ENCODE assay signal across 8 cellular contexts in the genomic region with DNA sequence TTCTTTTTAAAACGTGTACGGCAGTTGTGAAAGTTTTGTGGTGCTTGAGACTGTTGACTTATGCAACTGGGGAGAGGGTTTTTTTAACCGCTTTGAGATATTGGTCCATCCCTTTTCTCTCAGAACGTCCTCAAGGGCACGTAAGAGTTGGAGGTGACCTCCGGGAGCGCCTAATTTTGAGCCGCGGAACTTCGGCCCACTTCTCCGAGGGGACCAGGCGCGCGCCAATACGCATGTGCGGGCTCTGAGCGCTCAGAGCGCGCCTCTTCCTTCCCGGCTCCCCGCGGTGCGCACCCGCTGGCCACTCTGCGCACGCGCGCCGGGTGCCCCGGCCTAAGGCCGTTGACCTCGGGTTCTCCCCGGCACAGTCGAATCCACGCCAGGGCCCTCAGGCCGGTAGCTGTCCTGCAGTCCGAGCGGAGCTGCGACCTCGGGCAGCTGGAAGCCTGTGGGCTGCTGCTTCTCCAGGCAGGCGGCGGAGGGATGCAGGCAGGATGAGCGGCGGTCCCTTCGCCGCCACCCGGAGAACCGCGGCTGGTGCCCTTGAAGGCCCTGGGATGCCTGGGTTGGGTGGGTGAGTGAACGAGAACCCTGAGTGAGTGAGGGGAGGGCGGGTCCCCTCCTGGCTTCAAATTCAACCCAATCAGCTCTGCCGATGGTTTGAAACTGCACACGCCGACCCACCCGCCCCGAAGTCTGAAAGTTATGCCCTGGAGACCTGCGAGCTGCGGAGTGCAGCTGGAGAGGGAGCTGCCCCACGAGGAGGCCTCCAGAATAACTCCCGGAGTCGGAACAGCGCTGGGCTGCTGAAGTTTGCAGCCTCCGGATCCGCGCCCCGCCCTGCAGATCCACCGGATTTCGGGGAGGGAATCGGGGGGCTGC. TPM values are rescaled to one million over a fixed set of nuclear protein-coding genes. Genes with fewer than 3 reads are reported as not detected.
DNase-seq lines count a peak whose midpoint lies in the region; TF ChIP-seq lines count a peak whose summit lies in the region.

No MANE protein-coding gene starts in this region.

- H3K27ac Mint-ChIP-seq in activated T-helper 1 cell treated with anti-CD3 and anti-CD28 coated beads, Interleukin-12 subunit alpha, Interleukin-12 subunit beta, Interleukin-2, Interleukin-4 antibody, amounts not matched to agents 30 ng/mL and 10 ng/mL and 1 ng/mL, durations not matched to agents 14 hours and 24 hours and 36 hours = peak overlapping the region; percentile 61

- H3K18ac ChIP-seq in mesendoderm (ENCODE audit: low read length) = no peak overlapping the region

- TF ChIP-seq CTCF in HEK293 (tag by site-specific recombination; IDR thresholded peaks at IDR 0.05) (no peak), mammary epithelial cell (conservative IDR thresholded peaks at IDR 0.05 in 1 of 2, IDR thresholded peaks at IDR 0.05 in 1 of 2; ENCODE audit: extremely low read depth in 1 of 2, insufficient read depth in 1 of 2, low read depth in 1 of 2, low read length in 2 of 2) (no peak), Peyer's patch (IDR thresholded peaks at IDR 0.05) (no peak)

- peak overlapping the region; percentile 66 for H3K56ac ChIP-seq in mesendoderm (ENCODE audit: low read length)

- peaks cover 87% of the 10 kb centered on the region for H3K27me3 Mint-ChIP-seq in activated T-helper 1 cell treated with anti-CD3 and anti-CD28 coated beads, Interleukin-12 subunit alpha, Interleukin-12 subunit beta, Interleukin-2, Interleukin-4 antibody, amounts not matched to agents 30 ng/mL and 10 ng/mL and 1 ng/mL, durations not matched to agents 14 hours and 24 hours and 36 hours (ENCODE audit: insufficient read depth)

- no peak overlapping the region for H2BK15ac ChIP-seq in mesendoderm (replicated peaks; ENCODE audit: low read depth)

- H3K79me2 ChIP-seq in mesendoderm (ENCODE audit: control insufficient read depth, insufficient read depth, low read length) (no peaks in the 10 kb centered on the region), mammary epithelial cell (ENCODE audit: insufficient read depth, low read length) (no peaks in the 10 kb centered on the region)

- H3K27ac ChIP-seq in HEK293 (ENCODE audit: extremely low read depth, low read depth, low read length) = no peak overlapping the region
- no peak overlapping the region for H3K27ac ChIP-seq in mesendoderm (ENCODE audit: low read depth, low read length)
- H3K27ac ChIP-seq in mammary epithelial cell (ENCODE audit: insufficient read depth, low read depth, low read length) = no peak overlapping the region
- no peak overlapping the region for H3K27ac ChIP-seq in Peyer's patch

- H3K9me3 ChIP-seq in HEK293 (ENCODE audit: control insufficient read depth, insufficient read depth, low read depth, low read length) (no peaks in the 10 kb centered on the region), mammary epithelial cell (replicated peaks; ENCODE audit: insufficient read depth, low read length) (peaks cover 3% of the 10 kb centered on the region), Peyer's patch (peaks cover 0 to 16% (median 0%) of the 10 kb centered on the region in 4 donors)

- CTCF ChIA-PET in HEK293 (lab: Yijun Ruan, JAX) = interaction anchor here (0.6 to 1.8 kb wide), 2 partner anchors 9 to 946 kb away, joined by 4 to 5 read pairs; no protein-coding TSS in a partner anchor
- CTCF ChIA-PET in mammary epithelial cell (lab: Charles Lee; ENCODE audit: low non-redundant PET) = no interaction called here

- intact Hi-C loops in activated T-helper 1 cell treated with anti-CD3 and anti-CD28 coated beads, Interleukin-12 subunit alpha, Interleukin-12 subunit beta, Interleukin-2, Interleukin-4 antibody, amounts not matched to agents 30 ng/mL and 10 ng/mL and 1 ng/mL, durations not matched to agents 14 hours and 24 hours and 36 hours (cut with micrococcal nuclease) = loop anchor here (5.0 kb wide), 1 partner anchor 1746 kb away; a partner anchor contains a TSS
- intact Hi-C loops in mammary epithelial cell (cut with micrococcal nuclease) = no loop called here

- no peaks in the 10 kb centered on the region for H3K4me1 Mint-ChIP-seq in activated T-helper 1 cell treated with anti-CD3 and anti-CD28 coated beads, Interleukin-12 subunit alpha, Interleukin-12 subunit beta, Interleukin-2, Interleukin-4 antibody, amounts not matched to agents 30 ng/mL and 10 ng/mL and 1 ng/mL, durations not matched to agents 14 hours and 24 hours and 36 hours (ENCODE audit: low read depth)

- H3K36me3 Mint-ChIP-seq in activated T-helper 1 cell treated with anti-CD3 and anti-CD28 coated beads, Interleukin-12 subunit alpha, Interleukin-12 subunit beta, Interleukin-2, Interleukin-4 antibody, amounts not matched to agents 30 ng/mL and 10 ng/mL and 1 ng/mL, durations not matched to agents 14 hours and 24 hours and 36 hours (ENCODE audit: low read depth) = peaks cover 2% of the 10 kb centered on the region

- no peak for TF ChIP-seq POLR2A in Peyer's patch (IDR thresholded peaks at IDR 0.05)

- DNase-seq in Daoy (ENCODE audit: low read depth) (peak; percentile 78), mesendoderm (peak; percentile 63), NCI-H446 treated with DMSO at 0.1 percent for 48 hours (lab: John Stamatoyannopoulos, UW) (no peak), mammary epithelial cell (no peak), NCI-H2171 (lab: John Stamatoyannopoulos, UW) (no peak), Peyer's patch (no peak)
- DNase-seq in activated T-helper 1 cell treated with anti-CD3 and anti-CD28 coated beads, Interleukin-12 subunit alpha, Interleukin-12 subunit beta, Interleukin-2, Interleukin-4 antibody, amounts not matched to agents 30 ng/mL and 10 ng/mL and 1 ng/mL, durations not matched to agents 14 hours and 24 hours and 36 hours (ENCODE audit: low spot score) = no peak

- H3K9me3 Mint-ChIP-seq in activated T-helper 1 cell treated with anti-CD3 and anti-CD28 coated beads, Interleukin-12 subunit alpha, Interleukin-12 subunit beta, Interleukin-2, Interleukin-4 antibody, amounts not matched to agents 30 ng/mL and 10 ng/mL and 1 ng/mL, durations not matched to agents 14 hours and 24 hours and 36 hours = no peaks in the 10 kb centered on the region

- H3K4me2 ChIP-seq in mesendoderm (ENCODE audit: low read length) (peak overlapping the region; percentile 94), mammary epithelial cell (ENCODE audit: insufficient read depth, low read depth, low read length) (no peak overlapping the region)

- dilution Hi-C loops in mammary epithelial cell (cut with HindIII; ENCODE audit: low sequenced_read_pairs) = no loop called here

- peak overlapping the region; percentile 16 for H3K4me3 ChIP-seq in HEK293 (ENCODE audit: low read depth, low read length)
- peak overlapping the region; percentile 27 for H3K4me3 ChIP-seq in mesendoderm (ENCODE audit: low read length)
- H3K4me3 ChIP-seq in mammary epithelial cell (replicated peaks in 1 of 3; ENCODE audit: insufficient read depth in 1 of 3, low read depth in 2 of 3, low read length in 3 of 3) = no peak overlapping the region
- peak overlapping the region in 2 of 4 donors; percentile 7 to 32 for H3K4me3 ChIP-seq in Peyer's patch

- H3K27me3 ChIP-seq in mesendoderm (ENCODE audit: insufficient read depth, low read length, poor library complexity) = peaks cover 67% of the 10 kb centered on the region
- H3K27me3 ChIP-seq in mammary epithelial cell (ENCODE audit: insufficient read depth, low read length) = peaks cover 75% of the 10 kb centered on the region
- H3K27me3 ChIP-seq in Peyer's patch = peaks cover 0 to 62% of the 10 kb centered on the region in 2 donors

- no peak overlapping the region for H3K4me3 Mint-ChIP-seq in activated T-helper 1 cell treated with anti-CD3 and anti-CD28 coated beads, Interleukin-12 subunit alpha, Interleukin-12 subunit beta, Interleukin-2, Interleukin-4 antibody, amounts not matched to agents 30 ng/mL and 10 ng/mL and 1 ng/mL, durations not matched to agents 14 hours and 24 hours and 36 hours

- peaks cover 0 to 16% of the 10 kb centered on the region in 2 experiments; a peak in 1 of 3 replicates for H3K36me3 ChIP-seq in HEK293 (ENCODE audit: control insufficient read depth in 2 of 2, insufficient read depth in 1 of 2, low read length in 2 of 2)
- no peaks in the 10 kb centered on the region for H3K36me3 ChIP-seq in mesendoderm (ENCODE audit: control insufficient read depth, insufficient read depth, low read length)
- no peaks in the 10 kb centered on the region for H3K36me3 ChIP-seq in mammary epithelial cell (ENCODE audit: insufficient read depth, low read length)
- H3K36me3 ChIP-seq in Peyer's patch = no peaks in the 10 kb centered on the region

- no peaks in the 10 kb centered on the region for H3K4me1 ChIP-seq in HEK293 (ENCODE audit: control insufficient read depth, insufficient read depth, low read length)
- peaks cover 3% of the 10 kb centered on the region for H3K4me1 ChIP-seq in mesendoderm (ENCODE audit: control insufficient read depth, low read depth, low read length)
- no peaks in the 10 kb centered on the region for H3K4me1 ChIP-seq in mammary epithelial cell (ENCODE audit: insufficient read depth, low read length)
- H3K4me1 ChIP-seq in Peyer's patch = peaks cover 0 to 15% (median 0%) of the 10 kb centered on the region in 4 donors

- WGBS in mesendoderm (ENCODE audit: extremely low coverage, insufficient coverage, low lambda C conversion rate) = no CpG with 5 or more reads among the region's 69 CpGs
- WGBS in mammary epithelial cell (ENCODE audit: low coverage, missing lambda C conversion rate) = 17% methylated on average over 20 of the region's 69 CpGs

- no peak overlapping the region for H2BK120ac ChIP-seq in mesendoderm (ENCODE audit: low read depth, low read length)

- BruUV-seq in mammary epithelial cell (replicated peaks; lab: Mats Ljungman, UMichigan) = no TSS peak

- peak overlapping the region; percentile 59 for H3K9ac ChIP-seq in mesendoderm (ENCODE audit: low read length)
- H3K9ac ChIP-seq in mammary epithelial cell (ENCODE audit: insufficient read depth, low read length) = no peak overlapping the region

- no peak overlapping the region for H2AK5ac ChIP-seq in mesendoderm (ENCODE audit: low read length)

- no peak overlapping the region for H3K23ac ChIP-seq in mesendoderm (ENCODE audit: low read length)

- H4K8ac ChIP-seq in mesendoderm (ENCODE audit: low read depth, low read length) = no peak overlapping the region

- H2BK5ac ChIP-seq in mesendoderm (ENCODE audit: low read length) = no peak overlapping the region

- POLR2A ChIA-PET in HEK293 (lab: Yijun Ruan, JAX) = no interaction called here

- in situ Hi-C loops in mammary epithelial cell (cut with MboI; ENCODE audit: low sequenced_read_pairs in 2 of 2) = no loop called here

- no peak overlapping the region for H2AFZ ChIP-seq in mammary epithelial cell (ENCODE audit: low read depth, low read length)

- H4K20me1 ChIP-seq in mammary epithelial cell (ENCODE audit: insufficient read depth, low read length) = no peaks in the 10 kb centered on the region

- H4K5ac ChIP-seq in mesendoderm (ENCODE audit: low read length) = no peak overlapping the region

- H3K79me1 ChIP-seq in mesendoderm (ENCODE audit: low read length) = no peaks in the 10 kb centered on the region

- H3K4ac ChIP-seq in mesendoderm (ENCODE audit: low read depth, low read length) = no peak overlapping the region

RNA-seq across cellular contexts. Expression of a gene that starts 7.3 kb away (rescaled TPM):
- 1.4 and 1.9 TPM in 2 replicates for total RNA-seq in Daoy (2014; rRNA removed; shearing (Covaris generic))
- total RNA-seq in activated T-helper 1 cell treated with anti-CD3 and anti-CD28 coated beads, Interleukin-12 subunit alpha, Interleukin-12 subunit beta, Interleukin-2, Interleukin-4 antibody, amounts not matched to agents 30 ng/mL and 10 ng/mL and 1 ng/mL, durations not matched to agents 14 hours and 24 hours and 36 hours = 0.23 and 0.29 TPM in 2 replicates
- 0.15 TPM for polyA plus RNA-seq in mesendoderm (2013, experiment 1 of 2)
- 0.15 TPM for polyA plus RNA-seq in mesendoderm (2013, experiment 2 of 2)
- total RNA-seq in mammary epithelial cell (not detected), Peyer's patch (not detected)
- polyA plus RNA-seq in mammary epithelial cell = not detected
- polyA minus RNA-seq in mammary epithelial cell = not detected

Comparison
In these comparisons a context has a peak if more than half of its experiments do, and no peak if none do; other contexts are left out.
1. DNase-seq: peak in Daoy (single experiment) and mesendoderm (single experiment); none in activated T-helper 1 cell treated with anti-CD3 and anti-CD28 coated beads, Interleukin-12 subunit alpha, Interleukin-12 subunit beta, Interleukin-2, Interleukin-4 antibody, amounts not matched to agents 30 ng/mL and 10 ng/mL and 1 ng/mL, durations not matched to agents 14 hours and 24 hours and 36 hours (single experiment), NCI-H446 treated with DMSO at 0.1 percent for 48 hours (single experiment), mammary epithelial cell (single experiment), NCI-H2171 (single experiment) and Peyer's patch (0 of 3).
2. H3K4me3 ChIP-seq: peak in HEK293 (single experiment) and mesendoderm (single experiment); none in mammary epithelial cell (0 of 3).